28 cellular contexts compared by ENCODE assay signal in the genomic region with DNA sequence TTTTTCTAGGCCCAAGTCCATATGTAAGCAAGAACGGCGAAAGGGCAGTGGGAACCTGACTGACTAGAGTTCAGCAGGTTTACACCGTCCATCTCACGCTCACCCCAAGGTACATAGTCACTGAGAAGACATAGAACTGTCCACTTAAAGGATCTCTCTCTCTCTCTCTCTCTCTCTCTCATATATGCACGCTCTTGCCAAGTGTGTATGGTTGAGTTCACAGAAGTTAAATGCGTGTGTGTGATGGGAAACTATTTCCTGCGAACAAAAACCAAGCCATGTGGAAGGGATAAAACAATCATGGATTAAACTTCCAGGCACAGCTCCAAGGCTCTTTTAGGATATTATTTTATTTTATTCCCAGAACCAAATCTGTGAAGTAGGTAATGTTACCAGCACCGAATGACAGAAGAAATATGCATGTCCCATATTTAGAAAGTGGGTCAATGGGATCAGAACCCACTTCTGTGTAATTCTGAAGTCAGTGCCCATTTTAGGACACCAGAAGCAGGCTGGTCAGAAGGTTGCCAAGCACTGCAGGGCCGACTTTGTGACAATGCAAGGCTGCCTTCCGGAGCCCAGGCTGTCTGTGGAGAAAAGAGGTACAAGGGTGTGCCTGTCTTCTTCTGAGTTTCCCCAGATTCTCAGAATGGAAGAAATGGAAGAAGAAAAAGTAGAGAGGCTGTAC. TPM values are rescaled to one million over a fixed set of nuclear protein-coding genes. Genes with fewer than 3 reads are reported as not detected.
DNase-seq lines count a peak whose midpoint lies in the region; ATAC-seq and TF ChIP-seq lines count a peak whose summit lies in the region.
"Had no signal": no experiment of that assay in that cellular context is flagged by ENCODE, and none has a peak within 500 bp of the region (broad histone marks: within the 10 kb centered on the region; RNA-seq: fewer than 3 reads in every experiment).

No MANE protein-coding gene starts in this region.

- H3K4me1 ChIP-seq in gastrocnemius medialis, result peaks cover 14 to 16% of the 10 kb centered on the region in 2 donors
- peaks cover 4% of the 10 kb centered on the region for H3K4me1 ChIP-seq in CD8-positive, alpha-beta memory T cell (ENCODE audit: insufficient read depth, low read length)
- H3K4me1 ChIP-seq: HAP-1 had no signal

- CTCF ChIA-PET in CD8-positive, alpha-beta memory T cell (lab: Charles Lee), result interaction anchor here (0.7 to 4.1 kb wide), 2 partner anchors 44 to 193 kb away, joined by 3 to 11 read pairs; partner anchors contain the start of gene MAP3K5

- peaks cover 0 to 1% of the 10 kb centered on the region in 2 donors for H3K27me3 Mint-ChIP-seq in CD8-positive, alpha-beta memory T cell
- H3K27me3 Mint-ChIP-seq: activated naive CD8-positive, alpha-beta T cell; activated T-helper 17 cell treated with anti-CD3 and anti-CD28 coated beads, Interleukin-2, amount 50 U/mL, for 72 hours; CD4-positive, CD25-positive, alpha-beta regulatory T cell had no signal

- H3K27ac Mint-ChIP-seq in CD8-positive, alpha-beta memory T cell, result peak overlapping the region in 2 of 8 donors; percentile 38 to 51
- H3K27ac Mint-ChIP-seq: activated naive CD8-positive, alpha-beta T cell; activated T-helper 17 cell treated with anti-CD3 and anti-CD28 coated beads, Interleukin-2, amount 50 U/mL, for 72 hours had no signal

- no peak for TF ChIP-seq CTCF in AG10803 (conservative IDR thresholded peaks at IDR 0.05; ENCODE audit: low read length)
- TF ChIP-seq CTCF in gastrocnemius medialis (IDR thresholded peaks at IDR 0.05 in 4 of 5, conservative IDR thresholded peaks at IDR 0.05 in 1 of 5), result no peak

- H3K4me1 Mint-ChIP-seq in CD8-positive, alpha-beta memory T cell, result peaks cover 8 to 19% (median 11%) of the 10 kb centered on the region in 3 donors

- TF ChIP-seq POLR2A in gastrocnemius medialis (IDR thresholded peaks at IDR 0.05), result no peak

- no peak overlapping the region for H3K4me3 ChIP-seq in AG10803 (ENCODE audit: low read length)
- peak overlapping the region in 1 of 4 donors; percentile 5 for H3K4me3 ChIP-seq in gastrocnemius medialis
- no peak overlapping the region for H3K4me3 ChIP-seq in CD8-positive, alpha-beta memory T cell (ENCODE audit: low read length)
- H3K4me3 ChIP-seq: coronary artery, HAP-1, hepatocyte, K562, mucosa of descending colon had no signal

- in situ Hi-C loops in gastrocnemius medialis (cut with MboI; ENCODE audit: low sequenced_read_pairs in 4 of 4), result no loop called here

- H3K36me3 Mint-ChIP-seq in CD8-positive, alpha-beta memory T cell, result peaks cover 3 to 66% (median 36%) of the 10 kb centered on the region in 3 donors

- peak overlapping the region; percentile 54 to 78 (median 71) for H3K27ac ChIP-seq in gastrocnemius medialis
- no peak overlapping the region for H3K27ac ChIP-seq in CD8-positive, alpha-beta memory T cell (ENCODE audit: low read depth, low read length)
- H3K27ac ChIP-seq: brain microvascular endothelial cell, hepatocyte, VCaP had no signal

- peak; percentile 93 to 97 for ATAC-seq in gastrocnemius medialis
- ATAC-seq: activated T-helper 17 cell treated with anti-CD3 and anti-CD28 coated beads, Interleukin-2, amount 50 U/mL, for 72 hours; K562; mucosa of descending colon had no signal

- H3K9me3 Mint-ChIP-seq in CD8-positive, alpha-beta memory T cell, result no peaks in the 10 kb centered on the region
- H3K9me3 Mint-ChIP-seq: CD4-positive, CD25-positive, alpha-beta regulatory T cell; immature natural killer cell had no signal

- peak; percentile 77 for DNase-seq in AG10803 (ENCODE audit: low read depth)
- DNase-seq in astrocyte of the hippocampus (ENCODE audit: low read depth, low spot score), result peak; percentile 60
- peak; percentile 35 for DNase-seq in glomerular visceral epithelial cell (ENCODE audit: extremely low spot score)
- DNase-seq in gastrocnemius medialis, result peak in 1 of 2 donors; percentile 23
- DNase-seq in CD8-positive, alpha-beta memory T cell, result no peak
- DNase-seq in stimulated activated CD8-positive, alpha-beta memory T cell treated with anti-CD3 and anti-CD28 coated beads, Interleukin-4, amount 100 ng/mL, for 48 hours, result no peak
- DNase-seq in activated CD4-positive, alpha-beta T cell treated with anti-CD3 and anti-CD28 coated beads, Interleukin-2, amount 50 U/mL, for 48 hours, result no peak
- DNase-seq in SW 1271 (lab: John Stamatoyannopoulos, UW), result no peak
- DNase-seq: activated CD4-positive, alpha-beta T cell treated with anti-CD3 and anti-CD28 coated beads, Interleukin-2, amount 50 U/mL, for 1 hour; brain microvascular endothelial cell; CD4-positive, CD25-positive, alpha-beta regulatory T cell; DMS 273 treated with DMSO at 0.1 percent for 48 hours; immature natural killer cell; MM.1S; mucosa of descending colon; NCI-H146; NCI-H2171 treated with DMSO at 0.1 percent for 48 hours; NCI-H526; RPMI8226; SK-N-SH; stimulated activated CD4-positive, alpha-beta T cell treated with anti-CD3 and anti-CD28 coated beads, Interleukin-12 subunit alpha, Interleukin-12 subunit beta, amount 100 ng/mL, for 4 hours had no signal

- intact Hi-C loops in gastrocnemius medialis (cut with DNase I; ENCODE audit: low total_unique reads), result no loop called here

- H3K9me3 ChIP-seq in gastrocnemius medialis, result no peaks in the 10 kb centered on the region
- no peaks in the 10 kb centered on the region for H3K9me3 ChIP-seq in CD8-positive, alpha-beta memory T cell (ENCODE audit: low read length)
- H3K9me3 ChIP-seq: HAP-1, mucosa of descending colon, SK-N-SH had no signal

- no peaks in the 10 kb centered on the region for H3K27me3 ChIP-seq in gastrocnemius medialis
- no peaks in the 10 kb centered on the region for H3K27me3 ChIP-seq in CD8-positive, alpha-beta memory T cell (ENCODE audit: insufficient read depth, low read length, poor library complexity, severe bottlenecking)
- H3K27me3 ChIP-seq: brain microvascular endothelial cell, hepatocyte had no signal

- H3K4me3 Mint-ChIP-seq in CD8-positive, alpha-beta memory T cell, result no peak overlapping the region
- H3K4me3 Mint-ChIP-seq: activated naive CD8-positive, alpha-beta T cell; activated T-helper 17 cell treated with anti-CD3 and anti-CD28 coated beads, Interleukin-2, amount 50 U/mL, for 72 hours; CD4-positive, CD25-positive, alpha-beta regulatory T cell; immature natural killer cell had no signal

- POLR2A ChIA-PET in CD8-positive, alpha-beta memory T cell (lab: Charles Lee), result no interaction called here

- H3K36me3 ChIP-seq in gastrocnemius medialis, result no peaks in the 10 kb centered on the region
- peaks cover 13% of the 10 kb centered on the region for H3K36me3 ChIP-seq in CD8-positive, alpha-beta memory T cell (ENCODE audit: insufficient read depth, low read length)
- H3K36me3 ChIP-seq: brain microvascular endothelial cell had no signal

RNA-seq across cellular contexts. Expression of gene MAP7, which starts 49.2 kb away (rescaled TPM):
- total RNA-seq in gastrocnemius medialis, result under 1 TPM; 0.22 to 0.56 (median 0.39) TPM
- total RNA-seq in CD8-positive, alpha-beta memory T cell, result under 1 TPM; 0.50 to 0.51 TPM
- polyA plus RNA-seq in CD8-positive, alpha-beta memory T cell, result 0.52 TPM

Comparison
In these comparisons a context has a peak if more than half of its experiments do, and no peak if none do; other contexts are left out.
1. DNase-seq: peak in AG10803 (single experiment), astrocyte of the hippocampus (single experiment) and glomerular visceral epithelial cell (single experiment); none in CD8-positive, alpha-beta memory T cell (0 of 5), stimulated activated CD8-positive, alpha-beta memory T cell treated with anti-CD3 and anti-CD28 coated beads, Interleukin-4, amount 100 ng/mL, for 48 hours (single experiment), activated CD4-positive, alpha-beta T cell treated with anti-CD3 and anti-CD28 coated beads, Interleukin-2, amount 50 U/mL, for 48 hours (0 of 2) and SW 1271 (0 of 2).